11 cellular contexts compared by ENCODE assay signal in the genomic region with DNA sequence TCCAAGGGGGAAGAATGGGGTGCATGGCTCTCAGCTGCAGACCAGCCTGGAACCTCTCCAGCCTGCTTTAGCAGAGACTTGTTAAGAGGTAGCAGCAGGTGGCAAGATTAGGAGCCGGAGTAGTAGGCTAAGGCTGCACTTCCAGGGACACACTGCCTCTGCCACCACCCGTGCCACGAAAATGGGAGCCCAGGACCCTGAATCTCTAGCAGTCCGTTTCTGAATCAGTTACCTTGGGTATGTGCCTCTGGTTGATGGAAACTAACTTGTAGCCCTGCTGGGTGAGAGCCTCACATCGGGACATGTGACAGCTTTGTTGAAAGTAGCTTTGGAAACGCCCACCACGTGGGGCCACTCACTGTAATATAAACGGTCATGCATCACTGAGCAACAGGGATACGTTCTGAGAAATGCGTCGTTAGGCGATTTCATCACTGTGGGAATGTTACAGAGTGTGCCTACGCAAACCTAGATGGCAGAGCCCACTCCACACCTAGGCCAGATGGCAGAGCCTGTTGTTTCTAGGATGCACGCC. TPM values are rescaled to one million over a fixed set of nuclear protein-coding genes. Genes with fewer than 3 reads are reported as not detected.
A peak's percentile ranks its signal among the peaks of the same experiment; 100 is the strongest.
DNase-seq lines count a peak whose midpoint lies in the region; ATAC-seq and TF ChIP-seq lines count a peak whose summit lies in the region.
"Had no signal": no experiment of that assay in that cellular context is flagged by ENCODE, and none has a peak within 500 bp of the region (broad histone marks: within the 10 kb centered on the region; RNA-seq: fewer than 3 reads in every experiment).

No MANE protein-coding gene starts in this region.

- DNase-seq in COLO668 (lab: John Stamatoyannopoulos, UW; ENCODE audit: unreplicated experiment) (peak; percentile 63), NCI-H146 (lab: John Stamatoyannopoulos, UW) (peak; percentile 59), adipocyte (ENCODE audit: low read depth) (peak; percentile 50), osteocyte (ENCODE audit: extremely low spot score, unreplicated experiment) (no peak), Caco-2 (no peak)
- DNase-seq: activated CD8-positive, alpha-beta memory T cell treated with anti-CD3 and anti-CD28 coated beads for 24 hours; amniotic stem cell had no signal

- H3K4me3 Mint-ChIP-seq in nephron (peak overlapping the region in 1 of 3 experiments; percentile 6), osteocyte (ENCODE audit: unreplicated experiment) (no peak overlapping the region), Caco-2 (ENCODE audit: unreplicated experiment) (no peak overlapping the region)
- H3K4me3 Mint-ChIP-seq: T-helper 1 cell treated with Interleukin-12 subunit alpha and Interleukin-12 subunit beta and Interleukin-4 antibody, amounts not matched to agents 30 μg/mL and 1 μg/mL, for 36 hours had no signal

- H3K4me1 ChIP-seq in adipocyte (ENCODE audit: control insufficient read depth, insufficient read depth, low read length) (peaks cover 53% of the 10 kb centered on the region), Caco-2 (no peaks in the 10 kb centered on the region)

- H3K9me3 Mint-ChIP-seq in nephron (no peaks in the 10 kb centered on the region), osteocyte (ENCODE audit: unreplicated experiment) (no peaks in the 10 kb centered on the region), Caco-2 (ENCODE audit: unreplicated experiment) (no peaks in the 10 kb centered on the region)
- H3K9me3 Mint-ChIP-seq: T-helper 1 cell treated with Interleukin-12 subunit alpha and Interleukin-12 subunit beta and Interleukin-4 antibody, amounts not matched to agents 30 μg/mL and 1 μg/mL, for 36 hours had no signal

- ATAC-seq in HG02973 (IDR thresholded peaks at IDR 0.05; ENCODE audit: unreplicated experiment), result no peak
- ATAC-seq in HG03354 (IDR thresholded peaks at IDR 0.05; ENCODE audit: poor library complexity, severe bottlenecking, unreplicated experiment), result no peak

- H3K36me3 ChIP-seq in adipocyte (ENCODE audit: control insufficient read depth, insufficient read depth, low read length, severe bottlenecking), result peaks cover 19% of the 10 kb centered on the region
- no peaks in the 10 kb centered on the region for H3K36me3 ChIP-seq in Caco-2 (ENCODE audit: control insufficient read depth, insufficient read depth, low read length)

- CTCF ChIA-PET in Caco-2 (lab: Charles Lee), result no interaction called here

- BruUV-seq in Caco-2 (replicated peaks; lab: Mats Ljungman, UMichigan), result no TSS peak

- intact Hi-C loops in Caco-2 (cut with micrococcal nuclease; ENCODE audit: unreplicated experiment), result no loop called here

- H3K4me3 ChIP-seq in adipocyte (ENCODE audit: low read length), result no peak overlapping the region
- no peak overlapping the region for H3K4me3 ChIP-seq in Caco-2 (ENCODE audit: low read depth, low read length)

- H3K4me1 Mint-ChIP-seq in nephron, result peaks cover 64% of the 10 kb centered on the region
- H3K4me1 Mint-ChIP-seq in osteocyte (ENCODE audit: unreplicated experiment), result peaks cover 78% of the 10 kb centered on the region
- H3K4me1 Mint-ChIP-seq in Caco-2 (ENCODE audit: low read depth, unreplicated experiment), result no peaks in the 10 kb centered on the region

- H3K27me3 Mint-ChIP-seq in nephron (ENCODE audit: low read depth) (peaks cover 5% of the 10 kb centered on the region), osteocyte (ENCODE audit: unreplicated experiment) (no peaks in the 10 kb centered on the region), Caco-2 (ENCODE audit: insufficient read depth, unreplicated experiment) (peaks cover 6% of the 10 kb centered on the region)

- no peak for TF ChIP-seq CTCF in nephron (IDR thresholded peaks at IDR 0.05; ENCODE audit: unreplicated experiment in 3 of 3)
- TF ChIP-seq CTCF in osteocyte (IDR thresholded peaks at IDR 0.05), result no peak
- no peak for TF ChIP-seq CTCF in Caco-2 (IDR thresholded peaks at IDR 0.05; ENCODE audit: insufficient read depth in 1 of 2, low read depth in 1 of 2, low read length in 1 of 2, severe bottlenecking in 1 of 2, unreplicated experiment in 1 of 2)

- H3K9ac ChIP-seq in adipocyte (ENCODE audit: low read length), result no peak overlapping the region

- H3K27ac Mint-ChIP-seq in nephron (peak overlapping the region; percentile 29 to 94 (median 65)), osteocyte (ENCODE audit: unreplicated experiment) (no peak overlapping the region), Caco-2 (ENCODE audit: unreplicated experiment) (no peak overlapping the region)
- H3K27ac Mint-ChIP-seq: T-helper 1 cell treated with Interleukin-12 subunit alpha and Interleukin-12 subunit beta and Interleukin-4 antibody, amounts not matched to agents 30 μg/mL and 1 μg/mL, for 36 hours had no signal

- no peaks in the 10 kb centered on the region for H3K27me3 ChIP-seq in adipocyte (replicated peaks; ENCODE audit: control insufficient read depth, insufficient read depth, low read length)
- H3K27me3 ChIP-seq in Caco-2 (replicated peaks; ENCODE audit: control insufficient read depth, insufficient read depth, low read length), result no peaks in the 10 kb centered on the region

- POLR2A ChIA-PET in Caco-2 (lab: Charles Lee), result no interaction called here

- H3K36me3 Mint-ChIP-seq in nephron (ENCODE audit: low read depth) (peaks cover 11% of the 10 kb centered on the region), osteocyte (ENCODE audit: unreplicated experiment) (peaks cover 50% of the 10 kb centered on the region), Caco-2 (ENCODE audit: insufficient read depth, unreplicated experiment) (no peaks in the 10 kb centered on the region)

- H3K9me3 ChIP-seq in adipocyte (ENCODE audit: control insufficient read depth, low read length) (no peaks in the 10 kb centered on the region), Caco-2 (no peaks in the 10 kb centered on the region)

RNA-seq across cellular contexts. Expression of a gene that starts 25.9 kb away (rescaled TPM):
- total RNA-seq in osteocyte (1,546 and 1,638 TPM in 2 replicates), Caco-2 (2022) (0.70 and 1.1 TPM in 2 replicates)

RNA-seq across cellular contexts. Expression of a gene that starts 32.8 kb away (rescaled TPM):
- total RNA-seq in osteocyte (not detected in 2 replicates), Caco-2 (2022) (not detected in 2 replicates)

Comparison
In these comparisons a context has a peak if more than half of its experiments do, and no peak if none do; other contexts are left out.
1. DNase-seq: peak in COLO668 (single experiment), NCI-H146 (single experiment) and adipocyte (single experiment); none in osteocyte (single experiment) and Caco-2 (0 of 2).
2. H3K27ac Mint-ChIP-seq: peak in nephron (3 of 3); none in osteocyte (single experiment) and Caco-2 (single experiment).
3. RNA of a gene that starts 25.9 kb away (total RNA-seq): 1,546 to 1,638 TPM in osteocyte; 0.70 to 1.1 TPM in Caco-2; every median in the first group is over 100 times any median in the second.